11 cellular contexts compared by ENCODE assay signal in genomic region chr17:42537826-42538451, GRCh38. TPM values are rescaled to one million over a fixed set of nuclear protein-coding genes. Genes with fewer than 3 reads are reported as not detected.
DNase-seq lines count a peak whose midpoint lies in the region; ATAC-seq and TF ChIP-seq lines count a peak whose summit lies in the region.
"Had no signal": no experiment of that assay in that cellular context is flagged by ENCODE, and none has a peak within 500 bp of the region (broad histone marks: within the 10 kb centered on the region; RNA-seq: fewer than 3 reads in every experiment).

No MANE protein-coding gene starts in this region.

- H3K9me3 Mint-ChIP-seq in activated T-cell treated with anti-CD3 and anti-CD28 coated beads, Interleukin-2, amount 50 U/mL, for 72 hours, result no peaks in the 10 kb centered on the region
- H3K9me3 Mint-ChIP-seq in effector memory CD8-positive, alpha-beta T cell, result no peaks in the 10 kb centered on the region
- no peaks in the 10 kb centered on the region for H3K9me3 Mint-ChIP-seq in stimulated activated naive B cell treated with anti-CD40 and anti-IgM and Interleukin-4, amounts not matched to agents 10 μg/mL and 1 μg/mL and 100 μg/mL, for 72 hours

- H3K4me3 ChIP-seq in Panc1 (ENCODE audit: low read depth in 2 of 2, low read length in 2 of 2) (no peak overlapping the region), HAP-1 (no peak overlapping the region)

- peaks cover 47% of the 10 kb centered on the region for H3K4me1 Mint-ChIP-seq in activated T-cell treated with anti-CD3 and anti-CD28 coated beads, Interleukin-2, amount 50 U/mL, for 72 hours (ENCODE audit: low read depth)
- peaks cover 25 to 26% of the 10 kb centered on the region in 2 donors for H3K4me1 Mint-ChIP-seq in effector memory CD8-positive, alpha-beta T cell (ENCODE audit: low read depth in 2 of 2)
- peaks cover 17 to 36% of the 10 kb centered on the region in 2 donors for H3K4me1 Mint-ChIP-seq in stimulated activated naive B cell treated with anti-CD40 and anti-IgM and Interleukin-4, amounts not matched to agents 10 μg/mL and 1 μg/mL and 100 μg/mL, for 72 hours

- peak overlapping the region; percentile 44 to 65 for H3K4me3 Mint-ChIP-seq in activated T-cell treated with anti-CD3 and anti-CD28 coated beads, Interleukin-2, amount 50 U/mL, for 72 hours
- H3K4me3 Mint-ChIP-seq in effector memory CD8-positive, alpha-beta T cell, result peak overlapping the region; percentile 52 to 58
- peak overlapping the region; percentile 96 to 98 for H3K4me3 Mint-ChIP-seq in stimulated activated naive B cell treated with anti-CD40 and anti-IgM and Interleukin-4, amounts not matched to agents 10 μg/mL and 1 μg/mL and 100 μg/mL, for 72 hours

- in situ Hi-C loops in Panc1 (cut with HindIII; ENCODE audit: low pct_unique_long_range_greater_than_20kb, low sequenced_read_pairs), result no loop called here
- in situ Hi-C loops in HAP-1 (cut with MboI; ENCODE audit: low sequenced_read_pairs), result no loop called here

- no peak for DNase-seq in activated T-cell treated with anti-CD3 and anti-CD28 coated beads, Interleukin-2, amount 50 U/mL, for 72 hours
- DNase-seq in activated T-cell treated with anti-CD3 and anti-CD28 coated beads, Interleukin-2, amount 50 U/mL, for 48 hours, result no peak
- DNase-seq in Panc1 (ENCODE audit: low read depth, low spot score) (no peak), HAP-1 (ENCODE audit: low spot score in 2 of 2) (no peak), NCI-H1092 treated with DMSO at 0.1 percent for 48 hours (lab: John Stamatoyannopoulos, UW) (no peak)
- DNase-seq in effector memory CD8-positive, alpha-beta T cell, result no peak
- DNase-seq in stimulated activated naive B cell treated with anti-CD40 and anti-IgM and Interleukin-4, amounts not matched to agents 10 μg/mL and 1 μg/mL and 100 μg/mL, for 72 hours, result no peak
- DNase-seq: activated naive CD4-positive, alpha-beta T cell treated with anti-CD3 and anti-CD28 coated beads, Interleukin-2, amount 50 U/mL, for 16 hours; kidney glomerular epithelial cell; SHP77 had no signal

- H3K9me3 ChIP-seq in Panc1 (ENCODE audit: control insufficient read depth, insufficient read depth, low read depth, low read length) (no peaks in the 10 kb centered on the region), HAP-1 (no peaks in the 10 kb centered on the region)

- TF ChIP-seq CTCF in Panc1 (IDR thresholded peaks at IDR 0.05), result no peak

- 0 out of 2 replicates have a peak overlapping the region, but pooled peaks have one; percentile 12 for H3K27ac ChIP-seq in Panc1 (ENCODE audit: low read length)

- POLR2A ChIA-PET in Panc1 (lab: Charles Lee), result no interaction called here

- H3K36me3 Mint-ChIP-seq in activated T-cell treated with anti-CD3 and anti-CD28 coated beads, Interleukin-2, amount 50 U/mL, for 72 hours (ENCODE audit: insufficient read depth in 2 of 2), result peaks cover 0 to 7% of the 10 kb centered on the region in 2 donors
- H3K36me3 Mint-ChIP-seq in effector memory CD8-positive, alpha-beta T cell (ENCODE audit: insufficient read depth), result peaks cover 12% of the 10 kb centered on the region
- H3K36me3 Mint-ChIP-seq in stimulated activated naive B cell treated with anti-CD40 and anti-IgM and Interleukin-4, amounts not matched to agents 10 μg/mL and 1 μg/mL and 100 μg/mL, for 72 hours, result peaks cover 28 to 32% of the 10 kb centered on the region in 2 donors

- H3K27ac Mint-ChIP-seq in activated T-cell treated with anti-CD3 and anti-CD28 coated beads, Interleukin-2, amount 50 U/mL, for 72 hours, result no peak overlapping the region
- H3K27ac Mint-ChIP-seq in effector memory CD8-positive, alpha-beta T cell, result no peak overlapping the region
- H3K27ac Mint-ChIP-seq in stimulated activated naive B cell treated with anti-CD40 and anti-IgM and Interleukin-4, amounts not matched to agents 10 μg/mL and 1 μg/mL and 100 μg/mL, for 72 hours, result peak overlapping the region; percentile 39

- no peaks in the 10 kb centered on the region for H3K27me3 ChIP-seq in Panc1 (ENCODE audit: control insufficient read depth, insufficient read depth, low read length)
- no peaks in the 10 kb centered on the region for H3K27me3 ChIP-seq in HAP-1 (ENCODE audit: low read depth)

- H3K4me1 ChIP-seq in Panc1 (ENCODE audit: control insufficient read depth, insufficient read depth, low read length) (peaks cover 33% of the 10 kb centered on the region), HAP-1 (peaks cover 16% of the 10 kb centered on the region)

- no peaks in the 10 kb centered on the region; the same call in 1 of the 2 replicates for H3K36me3 ChIP-seq in Panc1 (ENCODE audit: control insufficient read depth, insufficient read depth, low read length)
- H3K36me3 ChIP-seq in HAP-1 (replicated peaks), result peaks cover 36% of the 10 kb centered on the region

- BruUV-seq in Panc1 (replicated peaks; lab: Mats Ljungman, UMichigan), result TSS peak; percentile 66

- intact Hi-C loops in Panc1 (cut with micrococcal nuclease; ENCODE audit: unreplicated experiment), result no loop called here

- ATAC-seq in activated T-cell treated with anti-CD3 and anti-CD28 coated beads, Interleukin-2, amount 50 U/mL, for 72 hours (replicated peaks in 1 of 2), result no peak
- ATAC-seq in Panc1, result no peak
- ATAC-seq in effector memory CD8-positive, alpha-beta T cell (replicated peaks), result no peak
- ATAC-seq in stimulated activated naive B cell treated with anti-CD40 and anti-IgM and Interleukin-4, amounts not matched to agents 10 μg/mL and 1 μg/mL and 100 μg/mL, for 72 hours (replicated peaks), result no peak
- no peak for ATAC-seq in HG02610 (IDR thresholded peaks at IDR 0.05; ENCODE audit: unreplicated experiment)

- no peaks in the 10 kb centered on the region for H3K27me3 Mint-ChIP-seq in activated T-cell treated with anti-CD3 and anti-CD28 coated beads, Interleukin-2, amount 50 U/mL, for 72 hours (ENCODE audit: low read depth)
- no peaks in the 10 kb centered on the region for H3K27me3 Mint-ChIP-seq in effector memory CD8-positive, alpha-beta T cell
- no peaks in the 10 kb centered on the region for H3K27me3 Mint-ChIP-seq in stimulated activated naive B cell treated with anti-CD40 and anti-IgM and Interleukin-4, amounts not matched to agents 10 μg/mL and 1 μg/mL and 100 μg/mL, for 72 hours

- CTCF ChIA-PET in Panc1 (lab: Charles Lee), result interaction anchor here (0.6 kb wide), 1 partner anchor 455 kb away, joined by 5 read pairs; no protein-coding TSS in a partner anchor

RNA-seq across cellular contexts. Expression of gene NAGLU, which starts 1.9 kb away (rescaled TPM):
- 1 to 10 TPM; 9.4 to 9.8 TPM for total RNA-seq in activated T-cell treated with anti-CD3 and anti-CD28 coated beads, Interleukin-2, amount 50 U/mL, for 72 hours
- 33.5 TPM for total RNA-seq in Panc1 (2021; ENCODE audit: unreplicated experiment)
- polyA plus RNA-seq in Panc1 (2012; ENCODE audit: insufficient read length), result 26.0 TPM

RNA-seq across cellular contexts. Expression of gene HSD17B1, which starts 14.8 kb away (rescaled TPM):
- 1 to 10 TPM; 1.3 to 1.8 TPM for total RNA-seq in activated T-cell treated with anti-CD3 and anti-CD28 coated beads, Interleukin-2, amount 50 U/mL, for 72 hours
- total RNA-seq in Panc1 (2021; ENCODE audit: unreplicated experiment), result 5.4 TPM
- 11.6 TPM for polyA plus RNA-seq in Panc1 (2012; ENCODE audit: insufficient read length)

RNA-seq across cellular contexts. Expression of gene COASY, which starts 24.0 kb away (rescaled TPM):
- 10 to 100 TPM; 98.2 to 98.5 TPM for total RNA-seq in activated T-cell treated with anti-CD3 and anti-CD28 coated beads, Interleukin-2, amount 50 U/mL, for 72 hours
- 76.7 TPM for total RNA-seq in Panc1 (2021; ENCODE audit: unreplicated experiment)
- polyA plus RNA-seq in Panc1 (2012; ENCODE audit: insufficient read length), result 71.8 TPM

RNA-seq across cellular contexts. Expression of gene MLX, which starts 29.0 kb away (rescaled TPM):
- 10 to 100 TPM; 38.8 to 41.2 TPM for total RNA-seq in activated T-cell treated with anti-CD3 and anti-CD28 coated beads, Interleukin-2, amount 50 U/mL, for 72 hours
- total RNA-seq in Panc1 (2021; ENCODE audit: unreplicated experiment), result 35.8 TPM
- polyA plus RNA-seq in Panc1 (2012; ENCODE audit: insufficient read length), result 42.3 TPM

RNA-seq across cellular contexts. Expression of gene PSMC3IP, which starts 39.6 kb away (rescaled TPM):
- 10 to 100 TPM; 31.7 to 40.7 TPM for total RNA-seq in activated T-cell treated with anti-CD3 and anti-CD28 coated beads, Interleukin-2, amount 50 U/mL, for 72 hours
- total RNA-seq in Panc1 (2021; ENCODE audit: unreplicated experiment), result 19.2 TPM
- polyA plus RNA-seq in Panc1 (2012; ENCODE audit: insufficient read length), result 9.5 TPM
